Comparison of ENCODE assay signal across 9 cellular contexts in genomic region chr9:113343732-113344231, GRCh38. TPM values are rescaled to one million over a fixed set of nuclear protein-coding genes. Genes with fewer than 3 reads are reported as not detected.
A peak's percentile ranks its signal among the peaks of the same experiment; 100 is the strongest.
DNase-seq lines count a peak whose midpoint lies in the region; ATAC-seq and TF ChIP-seq lines count a peak whose summit lies in the region.
"Had no signal": no experiment of that assay in that cellular context is flagged by ENCODE, and none has a peak within 500 bp of the region (broad histone marks: within the 10 kb centered on the region; RNA-seq: fewer than 3 reads in every experiment).

No MANE protein-coding gene starts in this region.

- no peaks in the 10 kb centered on the region for H3K9me3 ChIP-seq in vagina

- H3K4me1 ChIP-seq in vagina, result peaks cover 19% of the 10 kb centered on the region

- DNase-seq in GM04504 (ENCODE audit: low read depth) (peak; percentile 52), NCI-H2196 treated with DMSO at 0.1 percent for 48 hours (lab: John Stamatoyannopoulos, UW; ENCODE audit: unreplicated experiment) (peak; percentile 94), caudate nucleus (lab: John Stamatoyannopoulos, UW) (peak; percentile 10 to 97 (median 77)), lower leg skin (ENCODE audit: low spot score in 2 of 2) (peak; percentile 88 to 95), vagina (ENCODE audit: extremely low spot score in 2 of 2) (no peak)
- no peak for DNase-seq in activated CD8-positive, alpha-beta memory T cell treated with anti-CD3 and anti-CD28 coated beads, Interleukin-2, amount 50 U/mL, for 48 hours

- H3K4me3 ChIP-seq in lower leg skin (ENCODE audit: low read depth, poor library complexity, severe bottlenecking) (no peak overlapping the region), vagina (no peak overlapping the region)

- H3K27ac ChIP-seq in caudate nucleus (ENCODE audit: low read depth, low read length) (peak overlapping the region; percentile 60), vagina (peak overlapping the region; percentile 56)

- WGBS in lower leg skin, 2 donors, result 37 to 39% methylated on average over 1 of the region's 1 CpG

- TF ChIP-seq POLR2A in lower leg skin (IDR thresholded peaks at IDR 0.05), result no peak
- no peak for TF ChIP-seq POLR2A in vagina (IDR thresholded peaks at IDR 0.05)

- H3K36me3 ChIP-seq in vagina, result no peaks in the 10 kb centered on the region

- TF ChIP-seq CTCF in lower leg skin (IDR thresholded peaks at IDR 0.05) (no peak), vagina (IDR thresholded peaks at IDR 0.05) (no peak)

- intact Hi-C loops in lower leg skin (cut with DNase I; ENCODE audit: low total_unique reads) (no loop called here), vagina (cut with DNase I) (no loop called here)

- no peaks in the 10 kb centered on the region for H3K27me3 ChIP-seq in vagina

- no peak for ATAC-seq in GM18517 (IDR thresholded peaks at IDR 0.05; ENCODE audit: unreplicated experiment)
- no peak for ATAC-seq in HG02852 (IDR thresholded peaks at IDR 0.05; ENCODE audit: unreplicated experiment)

RNA-seq across cellular contexts. Expression of gene WDR31, which starts 3.7 kb away (rescaled TPM):
- total RNA-seq in lower leg skin (1 to 10 TPM; 1.3 to 2.3 (median 1.8) TPM), vagina (2.0 TPM)

RNA-seq across cellular contexts. Expression of gene BSPRY, which starts 5.6 kb away (rescaled TPM):
- total RNA-seq in lower leg skin (10 to 100 TPM; 36.9 to 56.9 (median 43.4) TPM), vagina (3.9 TPM)
- total RNA-seq: endothelial cell of umbilical vein had no signal

RNA-seq across cellular contexts. Expression of gene HDHD3, which starts 33.0 kb away (rescaled TPM):
- total RNA-seq in lower leg skin, result 10 to 100 TPM; 44.7 to 50.3 (median 48.3) TPM
- 31.7 TPM for total RNA-seq in vagina

RNA-seq across cellular contexts. Expression of gene RNF183, which starts 40.6 kb away (rescaled TPM):
- total RNA-seq in lower leg skin, result 1 to 10 TPM in 2 of 4 donors, not detected in 2; 1.1 to 1.5 TPM
- not detected for total RNA-seq in vagina
- total RNA-seq: endothelial cell of umbilical vein had no signal

RNA-seq across cellular contexts. Expression of gene ALAD, which starts 57.3 kb away (rescaled TPM):
- total RNA-seq in lower leg skin, result 10 to 100 TPM; 26.0 to 60.7 (median 39.9) TPM
- total RNA-seq in vagina, result 29.5 TPM

Comparison
In these comparisons a context has a peak if more than half of its experiments do, and no peak if none do; other contexts are left out.
1. DNase-seq: peak in GM04504 (single experiment), NCI-H2196 treated with DMSO at 0.1 percent for 48 hours (single experiment), caudate nucleus (61 of 61) and lower leg skin (2 of 2); none in vagina (0 of 2) and activated CD8-positive, alpha-beta memory T cell treated with anti-CD3 and anti-CD28 coated beads, Interleukin-2, amount 50 U/mL, for 48 hours (single experiment).